ENCODE assay signal across 1 cellular context in genomic region chr12:121424632-121424992, GRCh38.
A peak's percentile ranks its signal among the peaks of the same experiment; 100 is the strongest.
TF ChIP-seq lines count a peak whose summit lies in the region.

No MANE protein-coding gene starts in this region.

TF ChIP-seq in H1, 55 proteins besides CTCF, POLR2A, EP300 and RAD21 (continued from another document):
- TF ChIP-seq POLR2AphosphoS5 (IDR thresholded peaks at IDR 0.05; ENCODE audit: low read depth, low read length): 0 out of 2 replicates have a peak, but pooled peaks have one; percentile 11
